Comparison of ENCODE assay signal across 1 cellular context in the genomic region with DNA sequence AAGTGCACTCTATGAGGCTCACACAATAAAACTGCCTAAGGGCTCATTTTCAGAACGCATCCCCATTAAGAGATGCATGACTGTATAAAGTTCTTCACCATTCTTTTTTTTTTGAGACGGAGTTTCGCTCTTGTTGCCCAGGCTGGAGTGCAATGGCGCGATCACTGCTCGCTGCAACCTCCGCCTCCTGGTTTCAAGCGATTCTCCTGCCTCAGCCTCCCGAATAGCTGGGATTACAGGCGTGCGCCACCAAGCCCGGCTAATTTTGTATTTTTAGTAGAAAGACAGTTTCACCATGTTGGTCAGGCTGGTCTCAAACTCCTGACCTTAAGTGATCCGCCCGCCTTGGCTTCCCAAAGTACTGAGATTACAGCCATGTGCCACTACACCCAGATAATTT.
TF ChIP-seq lines count a peak whose summit lies in the region.

No MANE protein-coding gene starts in this region.

TF ChIP-seq in GM12878, 131 proteins besides CTCF, POLR2A, EP300 and RAD21:
- TF ChIP-seq, protein P1, sequence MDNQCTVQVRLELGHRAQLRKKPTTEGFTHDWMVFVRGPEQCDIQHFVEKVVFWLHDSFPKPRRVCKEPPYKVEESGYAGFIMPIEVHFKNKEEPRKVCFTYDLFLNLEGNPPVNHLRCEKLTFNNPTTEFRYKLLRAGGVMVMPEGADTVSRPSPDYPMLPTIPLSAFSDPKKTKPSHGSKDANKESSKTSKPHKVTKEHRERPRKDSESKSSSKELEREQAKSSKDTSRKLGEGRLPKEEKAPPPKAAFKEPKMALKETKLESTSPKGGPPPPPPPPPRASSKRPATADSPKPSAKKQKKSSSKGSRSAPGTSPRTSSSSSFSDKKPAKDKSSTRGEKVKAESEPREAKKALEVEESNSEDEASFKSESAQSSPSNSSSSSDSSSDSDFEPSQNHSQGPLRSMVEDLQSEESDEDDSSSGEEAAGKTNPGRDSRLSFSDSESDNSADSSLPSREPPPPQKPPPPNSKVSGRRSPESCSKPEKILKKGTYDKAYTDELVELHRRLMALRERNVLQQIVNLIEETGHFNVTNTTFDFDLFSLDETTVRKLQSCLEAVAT (IDR thresholded peaks at IDR 0.05): peak; percentile 73; the same call in 1 of the 2 replicates
